22 cellular contexts compared by ENCODE assay signal in genomic region chr10:85235258-85235657, GRCh38.
"Had no signal": no experiment of that assay in that cellular context is flagged by ENCODE, and none has a peak within 500 bp of the region (broad histone marks: within the 10 kb centered on the region; RNA-seq: fewer than 3 reads in every experiment).

No MANE protein-coding gene starts in this region.

- H3K9me3 Mint-ChIP-seq: nephron progenitor cell had no signal

- H3K27ac Mint-ChIP-seq: memory B cell; naive thymus-derived CD4-positive, alpha-beta T cell; nephron progenitor cell; neural progenitor cell; stimulated activated naive B cell treated with anti-CD40 and anti-IgM and Interleukin-4, amounts not matched to agents 10 μg/mL and 1 μg/mL and 100 μg/mL, for 72 hours had no signal

- H3K4me1 Mint-ChIP-seq: memory B cell; naive thymus-derived CD4-positive, alpha-beta T cell; stimulated activated naive B cell treated with anti-CD40 and anti-IgM and Interleukin-4, amounts not matched to agents 10 μg/mL and 1 μg/mL and 100 μg/mL, for 72 hours had no signal

- DNase-seq: heart right ventricle; islet precursor cell; left cardiac atrium; left ventricle myocardium inferior; midbrain; mucosa of descending colon; naive thymus-derived CD4-positive, alpha-beta T cell; nephron progenitor cell; occipital lobe; psoas muscle; right lobe of liver; stimulated activated CD4-positive, alpha-beta T cell treated with anti-CD3 and anti-CD28 coated beads, Interleukin-2, amount 100 ng/mL, for 24 hours; stimulated activated CD4-positive, alpha-beta T cell treated with anti-CD3 and anti-CD28 coated beads, Interleukin-4, amount 100 ng/mL, for 1 hour; stimulated activated naive B cell treated with anti-CD40 and anti-IgM and Interleukin-4, amounts not matched to agents 10 μg/mL and 1 μg/mL and 100 μg/mL, for 72 hours; stimulated activated naive CD8-positive, alpha-beta T cell treated with anti-CD3 and anti-CD28 coated beads, Interleukin-15, Interleukin-2, amounts not matched to agents 100 U/mL and 50 U/mL, for 24 hours; stomach; testis; tibial artery; trophoblast cell; upper lobe of right lung had no signal

- H3K36me3 Mint-ChIP-seq: memory B cell; naive thymus-derived CD4-positive, alpha-beta T cell; neural progenitor cell; stimulated activated naive B cell treated with anti-CD40 and anti-IgM and Interleukin-4, amounts not matched to agents 10 μg/mL and 1 μg/mL and 100 μg/mL, for 72 hours had no signal

- H3K4me3 Mint-ChIP-seq: memory B cell; naive thymus-derived CD4-positive, alpha-beta T cell; nephron progenitor cell; neural progenitor cell; stimulated activated naive B cell treated with anti-CD40 and anti-IgM and Interleukin-4, amounts not matched to agents 10 μg/mL and 1 μg/mL and 100 μg/mL, for 72 hours had no signal

- H3K27me3 Mint-ChIP-seq: memory B cell; stimulated activated naive B cell treated with anti-CD40 and anti-IgM and Interleukin-4, amounts not matched to agents 10 μg/mL and 1 μg/mL and 100 μg/mL, for 72 hours had no signal
